ENCODE assay signal across 8 cellular contexts in the genomic region with DNA sequence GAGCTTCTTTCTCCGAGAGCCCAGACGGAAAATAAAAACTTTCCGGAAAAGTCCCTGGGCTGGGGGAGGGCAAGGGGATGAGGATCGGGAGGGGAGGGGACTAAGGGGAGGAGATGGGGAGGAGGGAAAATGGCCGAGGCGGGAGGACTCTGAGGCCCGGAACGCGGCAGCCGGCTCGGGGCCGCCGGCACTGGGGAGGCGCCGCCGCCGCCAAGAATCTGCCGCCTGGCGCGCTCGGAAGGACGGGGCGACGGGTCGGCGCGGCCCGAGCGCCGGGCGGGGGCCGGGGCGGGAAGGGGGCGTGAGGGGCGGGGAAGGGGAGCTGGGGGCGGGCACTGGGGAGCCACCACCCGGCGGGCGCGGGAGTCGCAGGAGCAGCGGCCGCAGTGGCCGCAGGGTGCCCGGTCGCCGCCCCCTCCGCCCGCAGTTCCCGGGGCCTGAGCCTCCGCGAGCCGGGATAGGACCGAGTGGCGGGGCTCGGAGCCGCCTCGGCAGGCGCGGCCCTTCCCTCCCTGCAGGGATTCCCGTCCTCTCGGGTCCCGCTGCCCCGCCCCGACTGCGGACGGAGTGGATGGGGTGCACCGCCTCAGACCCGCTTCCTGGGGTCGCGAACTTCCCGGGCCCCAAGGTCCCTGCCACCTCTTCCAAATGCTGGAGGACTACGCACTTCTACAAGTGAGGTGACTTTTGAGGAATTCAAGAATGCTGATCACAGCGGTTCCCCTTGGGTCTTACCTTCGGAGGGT. TPM values are rescaled to one million over a fixed set of nuclear protein-coding genes. Genes with fewer than 3 reads are reported as not detected.
DNase-seq lines count a peak whose midpoint lies in the region; ATAC-seq and TF ChIP-seq lines count a peak whose summit lies in the region.

Gene PRKD1, minus strand, starts transcription at position 252 of the 746 bp plus-strand sequence.

- H3K4me3 ChIP-seq in cardiac fibroblast (replicated peaks in 1 of 2; ENCODE audit: low read depth in 2 of 2, low read length in 2 of 2) (peak within 1 kb of the TSS; percentile 88 to 97), sigmoid colon (peak within 1 kb of the TSS; percentile 67 to 88 (median 72))

- no peaks in the 10 kb centered on the region for H3K27me3 ChIP-seq in sigmoid colon

- H3K27ac ChIP-seq in sigmoid colon, result peak within 1 kb of the TSS; percentile 83 to 85 (median 84)

- TF ChIP-seq POLR2A in sigmoid colon (IDR thresholded peaks at IDR 0.05), result no peak

- CTCF ChIA-PET in HEK293T (lab: Yijun Ruan, JAX), result no interaction called here

- H3K4me1 ChIP-seq in sigmoid colon, result peaks cover 0 to 32% (median 22%) of the 10 kb centered on the region in 4 donors

- H3K9me3 ChIP-seq in sigmoid colon, result no peaks in the 10 kb centered on the region

- TF ChIP-seq CTCF in cardiac fibroblast (IDR thresholded peaks at IDR 0.05; ENCODE audit: low read depth, low read length), result no peak
- peak in 1 of 4 experiments; percentile 41 for TF ChIP-seq CTCF in sigmoid colon (IDR thresholded peaks at IDR 0.05)

- DNase-seq in NCI-H2081 (lab: John Stamatoyannopoulos, UW), result peak; percentile 42 to 44
- DNase-seq in NCI-H2081 treated with DMSO at 0.1 percent for 48 hours (lab: John Stamatoyannopoulos, UW), result no peak
- peak; percentile 66 for DNase-seq in HEK293T (ENCODE audit: extremely low spot score)
- DNase-seq in NCI-H345 (lab: John Stamatoyannopoulos, UW), result peak; percentile 48
- DNase-seq in cardiac fibroblast (ENCODE audit: low read depth in 2 of 2), result peak; percentile 71 to 83
- DNase-seq in iPS-NIHi7 (ENCODE audit: extremely low spot score), result peak; percentile 82
- DNase-seq in sigmoid colon, result peak; percentile 78

- POLR2A ChIA-PET in HEK293T (lab: Yijun Ruan, JAX), result no interaction called here

- no peak for TF ChIP-seq EP300 in sigmoid colon (IDR thresholded peaks at IDR 0.05)

- no peaks in the 10 kb centered on the region for H3K36me3 ChIP-seq in sigmoid colon

- ATAC-seq in GM18870 (IDR thresholded peaks at IDR 0.05; ENCODE audit: unreplicated experiment), result no peak

- intact Hi-C loops in sigmoid colon (cut with DNase I), result loop anchor here (5.0 to 10.0 kb wide), 4 partner anchors 75 to 380 kb away; no protein-coding TSS in a partner anchor

- WGBS in sigmoid colon, 2 donors, result 2 to 3% methylated on average over 75 of the region's 75 CpGs

TF ChIP-seq in HEK293T, 16 proteins besides CTCF, POLR2A, EP300 and RAD21:
- TF ChIP-seq SUZ12 (IDR thresholded peaks at IDR 0.05), result no peak
- TF ChIP-seq ELF4 (IDR thresholded peaks at IDR 0.05), result no peak
- TF ChIP-seq FOXM1 (IDR thresholded peaks at IDR 0.05; ENCODE audit: borderline replicate concordance), result no peak
- TF ChIP-seq CTBP1 (IDR thresholded peaks at IDR 0.05; ENCODE audit: borderline replicate concordance), result no peak
- TF ChIP-seq HDGF (IDR thresholded peaks at IDR 0.05; ENCODE audit: borderline replicate concordance), result no peak
TF ChIP-seq in HEK293T: peak in this region for 0.

RNA-seq across cellular contexts. Expression of gene PRKD1, which starts in this region (rescaled TPM):
- total RNA-seq in sigmoid colon, result 10 to 100 TPM; 14.5 to 27.1 (median 22.8) TPM
- 1 to 10 TPM in 1 of 3 donors, under 1 TPM in 2; 0.46 to 2.3 (median 0.60) TPM for polyA plus RNA-seq in sigmoid colon
